Comparison of ENCODE assay signal across 25 cellular contexts in genomic region chr10:15236340-15236739, GRCh38.
A peak's percentile ranks its signal among the peaks of the same experiment; 100 is the strongest.
DNase-seq lines count a peak whose midpoint lies in the region; ATAC-seq, FAIRE-seq and TF ChIP-seq lines count a peak whose summit lies in the region.
"Had no signal": no experiment of that assay in that cellular context is flagged by ENCODE, and none has a peak within 500 bp of the region (broad histone marks: within the 10 kb centered on the region; RNA-seq: fewer than 3 reads in every experiment).

No MANE protein-coding gene starts in this region.

- H3K79me2 ChIP-seq in astrocyte (ENCODE audit: insufficient read depth, low read length) (no peaks in the 10 kb centered on the region), mammary epithelial cell (ENCODE audit: insufficient read depth, low read length) (no peaks in the 10 kb centered on the region)

- TF ChIP-seq CTCF in astrocyte (IDR thresholded peaks at IDR 0.05; ENCODE audit: insufficient read depth, low read depth, low read length) (no peak), foreskin keratinocyte (conservative IDR thresholded peaks at IDR 0.05) (no peak), Peyer's patch (IDR thresholded peaks at IDR 0.05) (no peak), mammary epithelial cell (conservative IDR thresholded peaks at IDR 0.05 in 1 of 2, IDR thresholded peaks at IDR 0.05 in 1 of 2; ENCODE audit: extremely low read depth in 1 of 2, insufficient read depth in 1 of 2, low read depth in 1 of 2, low read length in 2 of 2) (no peak)

- H3K27ac ChIP-seq in astrocyte (ENCODE audit: low read depth, low read length) (peak overlapping the region; percentile 78), foreskin keratinocyte (no peak overlapping the region), Peyer's patch (peak overlapping the region in 2 of 4 donors; percentile 32 to 57), mammary epithelial cell (ENCODE audit: insufficient read depth, low read depth, low read length) (no peak overlapping the region)
- H3K27ac ChIP-seq: BLaER1, epithelial cell of prostate, gastrocnemius medialis, SK-N-MC had no signal

- H3K4me2 ChIP-seq in astrocyte (ENCODE audit: low read length) (no peak overlapping the region), mammary epithelial cell (ENCODE audit: insufficient read depth, low read depth, low read length) (no peak overlapping the region)
- H3K4me2 ChIP-seq: BLaER1 had no signal

- H3K27me3 Mint-ChIP-seq in astrocyte (ENCODE audit: low read depth, unreplicated experiment): no peaks in the 10 kb centered on the region

- H3K4me1 ChIP-seq in astrocyte (ENCODE audit: insufficient read depth, low read length) (peaks cover 22% of the 10 kb centered on the region), foreskin keratinocyte (no peaks in the 10 kb centered on the region), Peyer's patch (no peaks in the 10 kb centered on the region), mammary epithelial cell (ENCODE audit: insufficient read depth, low read length) (no peaks in the 10 kb centered on the region)
- H3K4me1 ChIP-seq: BLaER1, gastrocnemius medialis had no signal

- peak overlapping the region; percentile 98 for H3K27ac Mint-ChIP-seq in astrocyte (ENCODE audit: unreplicated experiment)
- H3K27ac Mint-ChIP-seq: activated T-helper 2 cell treated with anti-CD3 and anti-CD28 coated beads, Interferon-gamma antibody, Interleukin-2, Interleukin-4, amounts not matched to agents 10 μg/mL and 5 μg/mL and 100 μg/mL, durations not matched to agents 14 hours and 24 hours and 36 hours; IgD-negative memory B cell had no signal

- peak overlapping the region; percentile 62 for H3K9ac ChIP-seq in astrocyte (ENCODE audit: low read length)
- H3K9ac ChIP-seq in mammary epithelial cell (ENCODE audit: insufficient read depth, low read length): no peak overlapping the region
- H3K9ac ChIP-seq: BLaER1 had no signal

- H3K36me3 ChIP-seq in astrocyte (ENCODE audit: insufficient read depth, low read length) (no peaks in the 10 kb centered on the region), Peyer's patch (no peaks in the 10 kb centered on the region), mammary epithelial cell (ENCODE audit: insufficient read depth, low read length) (no peaks in the 10 kb centered on the region)
- H3K36me3 ChIP-seq: gastrocnemius medialis, tibial artery had no signal

- in situ Hi-C loops in mammary epithelial cell (cut with MboI; ENCODE audit: low sequenced_read_pairs in 2 of 2): no loop called here

- H3K27me3 ChIP-seq in astrocyte (ENCODE audit: insufficient read depth, low read length) (no peaks in the 10 kb centered on the region), foreskin keratinocyte (no peaks in the 10 kb centered on the region), Peyer's patch (no peaks in the 10 kb centered on the region), mammary epithelial cell (ENCODE audit: insufficient read depth, low read length) (no peaks in the 10 kb centered on the region)
- H3K27me3 ChIP-seq: BLaER1, gastrocnemius medialis, tibial artery had no signal

- H3K36me3 Mint-ChIP-seq in astrocyte (ENCODE audit: low read depth, unreplicated experiment): peaks cover 3% of the 10 kb centered on the region
- H3K36me3 Mint-ChIP-seq: IgD-negative memory B cell had no signal

- no peaks in the 10 kb centered on the region for H3K9me3 Mint-ChIP-seq in astrocyte (ENCODE audit: unreplicated experiment)
- H3K9me3 Mint-ChIP-seq: activated T-helper 2 cell treated with anti-CD3 and anti-CD28 coated beads, Interferon-gamma antibody, Interleukin-2, Interleukin-4, amounts not matched to agents 10 μg/mL and 5 μg/mL and 100 μg/mL, durations not matched to agents 14 hours and 24 hours and 36 hours had no signal

- H3K4me1 Mint-ChIP-seq in astrocyte (ENCODE audit: low read depth, unreplicated experiment): peaks cover 28% of the 10 kb centered on the region
- H3K4me1 Mint-ChIP-seq: IgD-negative memory B cell had no signal

- DNase-seq in activated effector memory CD4-positive, alpha-beta T cell treated with anti-CD3 and anti-CD28 coated beads, Interleukin-2, amount 50 U/mL, for 16 hours: peak; percentile 5
- no peak for DNase-seq in activated effector memory CD4-positive, alpha-beta T cell treated with Interleukin-2 at 50 U/mL for 16 hours
- peak; percentile 15 for DNase-seq in astrocyte (ENCODE audit: low read depth)
- no peak for DNase-seq in foreskin keratinocyte
- no peak for DNase-seq in Peyer's patch
- DNase-seq in mammary epithelial cell: no peak
- no peak for DNase-seq in activated naive CD4-positive, alpha-beta T cell treated with Interleukin-2 at 50 U/mL for 16 hours
- no peak for DNase-seq in DMS53 (lab: John Stamatoyannopoulos, UW)
- DNase-seq: 8988T; activated CD4-positive, alpha-beta T cell treated with anti-CD3 and anti-CD28 coated beads, Interleukin-2, amount 50 U/mL, for 1 hour; caudate nucleus; gastrocnemius medialis; kidney glomerular epithelial cell; NCI-H1417 treated with DMSO at 0.1 percent for 48 hours; NCI-H524; nucleus accumbens; small intestine; stimulated activated CD4-positive, alpha-beta T cell treated with anti-CD3 and anti-CD28 coated beads, Interleukin-2, amount 100 ng/mL, for 48 hours; stimulated activated naive CD4-positive, alpha-beta T cell; tibial artery had no signal

- peak; percentile 30 for ATAC-seq in foreskin keratinocyte
- ATAC-seq: gastrocnemius medialis had no signal

- BruUV-seq in mammary epithelial cell (replicated peaks; lab: Mats Ljungman, UMichigan): no TSS peak

- no peak overlapping the region for H2AFZ ChIP-seq in astrocyte (ENCODE audit: low read depth, low read length)
- H2AFZ ChIP-seq in mammary epithelial cell (ENCODE audit: low read depth, low read length): no peak overlapping the region

- WGBS in mammary epithelial cell (ENCODE audit: low coverage, missing lambda C conversion rate): 95% methylated on average over 9 of the region's 9 CpGs

- CTCF ChIA-PET in mammary epithelial cell (lab: Charles Lee; ENCODE audit: low non-redundant PET): no interaction called here

- no peak overlapping the region for H3K4me3 Mint-ChIP-seq in astrocyte (ENCODE audit: unreplicated experiment)
- H3K4me3 Mint-ChIP-seq: IgD-negative memory B cell had no signal

- H3K9me3 ChIP-seq in astrocyte (ENCODE audit: insufficient read depth, low read depth, low read length): no peaks in the 10 kb centered on the region
- no peaks in the 10 kb centered on the region for H3K9me3 ChIP-seq in Peyer's patch
- H3K9me3 ChIP-seq in mammary epithelial cell (replicated peaks; ENCODE audit: insufficient read depth, low read length): no peaks in the 10 kb centered on the region
- H3K9me3 ChIP-seq: BLaER1, gastrocnemius medialis, tibial artery had no signal

- H3K4me3 ChIP-seq in astrocyte (ENCODE audit: insufficient read depth, low read depth, low read length) (no peak overlapping the region), Peyer's patch (no peak overlapping the region), mammary epithelial cell (replicated peaks in 1 of 3; ENCODE audit: insufficient read depth in 1 of 3, low read depth in 2 of 3, low read length in 3 of 3) (no peak overlapping the region)
- H3K4me3 ChIP-seq: BLaER1, gastrocnemius medialis, SK-N-MC, tibial artery had no signal

- FAIRE-seq in astrocyte (lab: Jason Lieb, UNC): no peak
- FAIRE-seq: small intestine had no signal

- dilution Hi-C loops in mammary epithelial cell (cut with HindIII; ENCODE audit: low sequenced_read_pairs): no loop called here

- intact Hi-C loops in mammary epithelial cell (cut with micrococcal nuclease): no loop called here

- H4K20me1 ChIP-seq in astrocyte (ENCODE audit: insufficient read depth, low read length) (no peaks in the 10 kb centered on the region), mammary epithelial cell (ENCODE audit: insufficient read depth, low read length) (no peaks in the 10 kb centered on the region)
- H4K20me1 ChIP-seq: BLaER1 had no signal

- TF ChIP-seq POLR2A in Peyer's patch (IDR thresholded peaks at IDR 0.05): no peak

Comparison
In these comparisons a context has a peak if more than half of its experiments do, and no peak if none do; other contexts are left out.
1. DNase-seq: peak in activated effector memory CD4-positive, alpha-beta T cell treated with anti-CD3 and anti-CD28 coated beads, Interleukin-2, amount 50 U/mL, for 16 hours (single experiment) and astrocyte (single experiment); none in activated effector memory CD4-positive, alpha-beta T cell treated with Interleukin-2 at 50 U/mL for 16 hours (single experiment), foreskin keratinocyte (0 of 2), Peyer's patch (0 of 3), mammary epithelial cell (single experiment), activated naive CD4-positive, alpha-beta T cell treated with Interleukin-2 at 50 U/mL for 16 hours (single experiment) and DMS53 (single experiment).